ENCODE assay signal across 24 cellular contexts in genomic region chr2:48692292-48692691, GRCh38.
DNase-seq lines count a peak whose midpoint lies in the region; FAIRE-seq and TF ChIP-seq lines count a peak whose summit lies in the region.
"Had no signal": no experiment of that assay in that cellular context is flagged by ENCODE, and none has a peak within 500 bp of the region (broad histone marks: within the 10 kb centered on the region; RNA-seq: fewer than 3 reads in every experiment).

No MANE protein-coding gene starts in this region.

- no peak overlapping the region for H2BK15ac ChIP-seq in H9 (ENCODE audit: low read depth, low read length)

- H2BK120ac ChIP-seq in H9 (ENCODE audit: low read depth, low read length, poor library complexity, severe bottlenecking): no peak overlapping the region

- no peak overlapping the region for H3K56ac ChIP-seq in H9 (ENCODE audit: insufficient read length, low read depth, low read length)

- H3K27me3 ChIP-seq in H9 (ENCODE audit: insufficient read depth, low read length): no peaks in the 10 kb centered on the region
- H3K27me3 ChIP-seq in SJSA1 (replicated peaks): no peaks in the 10 kb centered on the region
- H3K27me3 ChIP-seq in endodermal cell (ENCODE audit: control insufficient read depth, insufficient read depth, low read length, poor library complexity, severe bottlenecking): no peaks in the 10 kb centered on the region

- no peak overlapping the region for H4K8ac ChIP-seq in H9 (replicated peaks; ENCODE audit: insufficient read length, low read depth, low read length)

- H4K91ac ChIP-seq in H9 (ENCODE audit: insufficient read length, low read depth, low read length): no peak overlapping the region

- no peaks in the 10 kb centered on the region for H3K79me1 ChIP-seq in H9 (ENCODE audit: insufficient read depth, low read depth, low read length, poor library complexity, severe bottlenecking)

- no peak overlapping the region for H3K18ac ChIP-seq in H9 (ENCODE audit: insufficient read length, low read depth, low read length)

- no peaks in the 10 kb centered on the region for H3K36me3 ChIP-seq in SJSA1
- no peaks in the 10 kb centered on the region for H3K36me3 ChIP-seq in endodermal cell (ENCODE audit: control insufficient read depth, insufficient read depth, low read length)
- no peaks in the 10 kb centered on the region for H3K36me3 ChIP-seq in kidney (ENCODE audit: control insufficient read depth in 1 of 2, insufficient read depth in 2 of 2, low read length in 2 of 2)

- H3K4me2 ChIP-seq in H9 (ENCODE audit: insufficient read depth, insufficient read length, low read length): no peak overlapping the region

- no peaks in the 10 kb centered on the region for H3K23me2 ChIP-seq in H9 (ENCODE audit: insufficient read length, low read depth, low read length, poor library complexity, severe bottlenecking)

- H3K23ac ChIP-seq in H9 (ENCODE audit: insufficient read length, low read depth, low read length): no peak overlapping the region

- H3K4ac ChIP-seq in H9 (ENCODE audit: low read depth, low read length): no peak overlapping the region

- no peak overlapping the region for H3K14ac ChIP-seq in H9 (ENCODE audit: insufficient read depth, low read length)

- no peaks in the 10 kb centered on the region for H4K20me1 ChIP-seq in H9 (ENCODE audit: control insufficient read depth, insufficient read depth, insufficient read length)

- H3K27me3 Mint-ChIP-seq in H9 (ENCODE audit: low read depth) (no peaks in the 10 kb centered on the region), endodermal cell (ENCODE audit: insufficient read depth) (no peaks in the 10 kb centered on the region), osteocyte (ENCODE audit: unreplicated experiment) (no peaks in the 10 kb centered on the region)
- no peaks in the 10 kb centered on the region for H3K27me3 Mint-ChIP-seq in activated T-helper 2 cell treated with anti-CD3 and anti-CD28 coated beads, Interferon-gamma antibody, Interleukin-2, Interleukin-4, amounts not matched to agents 10 μg/mL and 5 μg/mL and 100 μg/mL, durations not matched to agents 14 hours and 24 hours and 36 hours (ENCODE audit: low read depth)

- H3K27ac Mint-ChIP-seq in H9 (peak overlapping the region; percentile 43 to 63 (median 56); a peak in 6 of 7 replicates), endodermal cell (peak overlapping the region; percentile 18), osteocyte (ENCODE audit: unreplicated experiment) (peak overlapping the region; percentile 40)
- H3K27ac Mint-ChIP-seq in activated T-helper 2 cell treated with anti-CD3 and anti-CD28 coated beads, Interferon-gamma antibody, Interleukin-2, Interleukin-4, amounts not matched to agents 10 μg/mL and 5 μg/mL and 100 μg/mL, durations not matched to agents 14 hours and 24 hours and 36 hours: no peak overlapping the region
- H3K27ac Mint-ChIP-seq: CD8-positive, alpha-beta T cell had no signal

- H3K9me3 Mint-ChIP-seq in H9 (no peaks in the 10 kb centered on the region), endodermal cell (no peaks in the 10 kb centered on the region), osteocyte (ENCODE audit: unreplicated experiment) (no peaks in the 10 kb centered on the region)
- no peaks in the 10 kb centered on the region for H3K9me3 Mint-ChIP-seq in activated T-helper 2 cell treated with anti-CD3 and anti-CD28 coated beads, Interferon-gamma antibody, Interleukin-2, Interleukin-4, amounts not matched to agents 10 μg/mL and 5 μg/mL and 100 μg/mL, durations not matched to agents 14 hours and 24 hours and 36 hours
- H3K9me3 Mint-ChIP-seq: CD8-positive, alpha-beta T cell had no signal

- no CpG with 5 or more reads among the region's 2 CpGs for WGBS in H9 (ENCODE audit: extremely low coverage, insufficient read length, low lambda C conversion rate)
- WGBS in endodermal cell (ENCODE audit: insufficient coverage in 1 of 2, insufficient read length in 1 of 2), 2 experiments: 59 to 81% methylated on average over 2 of the region's 2 CpGs

- no peak overlapping the region for H2BK12ac ChIP-seq in H9 (ENCODE audit: insufficient read length, low read depth, low read length)

- no peak overlapping the region for H3K4me3 Mint-ChIP-seq in H9
- H3K4me3 Mint-ChIP-seq in endodermal cell: no peak overlapping the region
- no peak overlapping the region for H3K4me3 Mint-ChIP-seq in osteocyte (ENCODE audit: unreplicated experiment)
- H3K4me3 Mint-ChIP-seq in activated T-helper 2 cell treated with anti-CD3 and anti-CD28 coated beads, Interferon-gamma antibody, Interleukin-2, Interleukin-4, amounts not matched to agents 10 μg/mL and 5 μg/mL and 100 μg/mL, durations not matched to agents 14 hours and 24 hours and 36 hours (ENCODE audit: low read depth): no peak overlapping the region
- H3K4me3 Mint-ChIP-seq: CD8-positive, alpha-beta T cell had no signal

- H2BK5ac ChIP-seq in H9 (ENCODE audit: insufficient read length, low read length): no peak overlapping the region

- H3K9ac ChIP-seq in H9 (ENCODE audit: extremely low read depth, insufficient read length, low read length) (no peak overlapping the region), endodermal cell (ENCODE audit: extremely low read depth, low read length, poor library complexity, severe bottlenecking) (no peak overlapping the region), kidney (ENCODE audit: low read length in 2 of 2) (no peak overlapping the region)

- H3K4me1 ChIP-seq in H9 (ENCODE audit: insufficient read depth, low read length): peaks cover 4% of the 10 kb centered on the region; the same call in 1 of the 2 replicates
- peaks cover 36% of the 10 kb centered on the region for H3K4me1 ChIP-seq in SJSA1 (replicated peaks)
- no peaks in the 10 kb centered on the region for H3K4me1 ChIP-seq in endodermal cell (ENCODE audit: control insufficient read depth, insufficient read depth, low read length)
- no peaks in the 10 kb centered on the region for H3K4me1 ChIP-seq in kidney (ENCODE audit: control insufficient read depth in 1 of 2, insufficient read depth in 1 of 2, low read depth in 1 of 2, low read length in 2 of 2)

- peaks cover 35 to 45% of the 10 kb centered on the region in 2 experiments for H3K4me1 Mint-ChIP-seq in H9
- peaks cover 20% of the 10 kb centered on the region for H3K4me1 Mint-ChIP-seq in endodermal cell
- peaks cover 33% of the 10 kb centered on the region for H3K4me1 Mint-ChIP-seq in osteocyte (ENCODE audit: unreplicated experiment)
- no peaks in the 10 kb centered on the region for H3K4me1 Mint-ChIP-seq in activated T-helper 2 cell treated with anti-CD3 and anti-CD28 coated beads, Interferon-gamma antibody, Interleukin-2, Interleukin-4, amounts not matched to agents 10 μg/mL and 5 μg/mL and 100 μg/mL, durations not matched to agents 14 hours and 24 hours and 36 hours (ENCODE audit: low read depth)

- H3K9me3 ChIP-seq in H9 (ENCODE audit: control insufficient read depth, low read depth, low read length) (no peaks in the 10 kb centered on the region), SJSA1 (replicated peaks) (no peaks in the 10 kb centered on the region), endodermal cell (ENCODE audit: control insufficient read depth, low read length) (no peaks in the 10 kb centered on the region), kidney (ENCODE audit: control insufficient read depth in 1 of 2, low read length in 2 of 2) (no peaks in the 10 kb centered on the region)

- H2AFZ ChIP-seq in H9 (ENCODE audit: low read length): no peak overlapping the region

- H3K4me3 ChIP-seq in SJSA1 (no peak overlapping the region), endodermal cell (ENCODE audit: low read length) (no peak overlapping the region), kidney (ENCODE audit: low read length in 2 of 2) (no peak overlapping the region)

- intact Hi-C loops in activated T-helper 2 cell treated with anti-CD3 and anti-CD28 coated beads, Interferon-gamma antibody, Interleukin-2, Interleukin-4, amounts not matched to agents 10 μg/mL and 5 μg/mL and 100 μg/mL, durations not matched to agents 14 hours and 24 hours and 36 hours (cut with micrococcal nuclease): no loop called here
- intact Hi-C loops in kidney (cut with DNase I): no loop called here

- FAIRE-seq in RCC 7860 (lab: Jason Lieb, UNC) (no peak), kidney (lab: Jason Lieb, UNC) (no peak)
- FAIRE-seq: G401.6, GM12892, GM18507 had no signal

- H3K79me2 ChIP-seq in H9 (ENCODE audit: insufficient read depth, low read length): no peaks in the 10 kb centered on the region

- H3K36me3 Mint-ChIP-seq in H9 (ENCODE audit: insufficient read depth in 1 of 3, low read depth in 3 of 3) (no peaks in the 10 kb centered on the region), endodermal cell (ENCODE audit: low read depth) (no peaks in the 10 kb centered on the region), osteocyte (ENCODE audit: unreplicated experiment) (no peaks in the 10 kb centered on the region)
- no peaks in the 10 kb centered on the region for H3K36me3 Mint-ChIP-seq in activated T-helper 2 cell treated with anti-CD3 and anti-CD28 coated beads, Interferon-gamma antibody, Interleukin-2, Interleukin-4, amounts not matched to agents 10 μg/mL and 5 μg/mL and 100 μg/mL, durations not matched to agents 14 hours and 24 hours and 36 hours (ENCODE audit: low read depth)
- H3K36me3 Mint-ChIP-seq: CD8-positive, alpha-beta T cell had no signal

- H3K27ac ChIP-seq in H9 (ENCODE audit: insufficient read length, low read depth, low read length): no peak overlapping the region
- H3K27ac ChIP-seq in SJSA1: peak overlapping the region; percentile 48; the same call in 1 of the 2 replicates
- H3K27ac ChIP-seq in endodermal cell (ENCODE audit: low read depth, low read length): peak overlapping the region; percentile 85
- no peak overlapping the region for H3K27ac ChIP-seq in kidney (ENCODE audit: low read depth in 2 of 2, low read length in 2 of 2)

- H2BK20ac ChIP-seq in H9 (ENCODE audit: low read depth, low read length, poor library complexity, severe bottlenecking): no peak overlapping the region

- DNase-seq in H9 (no peak), SJSA1 (ENCODE audit: low read depth in 1 of 2, low spot score in 2 of 2) (no peak), endodermal cell (no peak), osteocyte (ENCODE audit: extremely low spot score, unreplicated experiment) (no peak), RCC 7860 (ENCODE audit: low spot score) (no peak), kidney (no peak), activated gamma-delta T cell treated with Interleukin-2 at 50 U/mL for 16 hours (no peak)
- DNase-seq in activated T-helper 2 cell treated with anti-CD3 and anti-CD28 coated beads, Interferon-gamma antibody, Interleukin-2, Interleukin-4, amounts not matched to agents 10 μg/mL and 5 μg/mL and 100 μg/mL, durations not matched to agents 14 hours and 24 hours and 36 hours (ENCODE audit: low spot score): no peak
- DNase-seq: AML-193; C1 segment of cervical spinal cord; Calu3; CD8-positive, alpha-beta T cell; DMS153; GOT3; Karpas-422; NCI-H187 treated with DMSO at 0.1 percent for 48 hours; NCI-H2107; NCI-H446 treated with DMSO at 0.1 percent for 48 hours; NCI-H526 treated with DMSO at 0.1 percent for 48 hours; OCI-M1; Right ventricle myocardium superior had no signal

- TF ChIP-seq CTCF in H9 (conservative IDR thresholded peaks at IDR 0.05): no peak
- TF ChIP-seq CTCF in endodermal cell (conservative IDR thresholded peaks at IDR 0.05): no peak
- no peak for TF ChIP-seq CTCF in osteocyte (IDR thresholded peaks at IDR 0.05)
- TF ChIP-seq CTCF in kidney (IDR thresholded peaks at IDR 0.05; ENCODE audit: borderline replicate concordance, extremely low read depth, insufficient read depth): no peak

- no peak overlapping the region for H2AK5ac ChIP-seq in H9 (ENCODE audit: insufficient read length, low read length)

- H4K5ac ChIP-seq in H9 (ENCODE audit: insufficient read length, low read depth, low read length): no peak overlapping the region

- H3T11ph ChIP-seq in H9 (ENCODE audit: low read length): no peak overlapping the region

Comparison
In these comparisons a context has a peak if more than half of its experiments do, and no peak if none do; other contexts are left out.
1. H3K27ac ChIP-seq: peak in SJSA1 (single experiment) and endodermal cell (single experiment); none in H9 (single experiment) and kidney (0 of 2).